Comparison of ENCODE assay signal across 8 cellular contexts in genomic region chr6:92791403-92791802, GRCh38.
"Had no signal": no experiment of that assay in that cellular context is flagged by ENCODE, and none has a peak within 500 bp of the region (broad histone marks: within the 10 kb centered on the region; RNA-seq: fewer than 3 reads in every experiment).

No MANE protein-coding gene starts in this region.

- FAIRE-seq: G401.6, GM12878, GM12891, GM12892, GM18507, GM19239 had no signal

- DNase-seq: GDM1, GF-D8 had no signal

- H3K4me3 ChIP-seq: GM12878 had no signal

- ATAC-seq: GM12878 had no signal
